ENCODE assay signal across 8 cellular contexts in genomic region chr14:103334644-103335603, GRCh38. TPM values are rescaled to one million over a fixed set of nuclear protein-coding genes. Genes with fewer than 3 reads are reported as not detected.
DNase-seq lines count a peak whose midpoint lies in the region; ATAC-seq and TF ChIP-seq lines count a peak whose summit lies in the region.

No MANE protein-coding gene starts in this region.

- H3K4me1 ChIP-seq in SJSA1 (replicated peaks), result peaks cover 13% of the 10 kb centered on the region

- peak overlapping the region; percentile 77 for H3K4me3 ChIP-seq in AG09309 (ENCODE audit: control insufficient read depth, low read depth, low read length)
- peak overlapping the region; percentile 95 for H3K4me3 ChIP-seq in SJSA1

- H3K9me3 ChIP-seq in SJSA1 (replicated peaks), result no peaks in the 10 kb centered on the region

- no peak for TF ChIP-seq CTCF in AG09309 (IDR thresholded peaks at IDR 0.05; ENCODE audit: control insufficient read depth, insufficient read depth, low read depth, low read length, missing control alignments)
- no peak for TF ChIP-seq CTCF in omental fat pad (IDR thresholded peaks at IDR 0.05)

- no peaks in the 10 kb centered on the region for H3K9me3 Mint-ChIP-seq in activated naive CD4-positive, alpha-beta T cell treated with anti-CD3 and anti-CD28 coated beads, Interleukin-2, amount 50 U/mL, for 24 hours

- H3K27ac ChIP-seq in SJSA1 (peak overlapping the region; percentile 95), substantia nigra (ENCODE audit: low read depth, low read length, poor library complexity, severe bottlenecking) (peak overlapping the region; percentile 100)

- no peaks in the 10 kb centered on the region for H3K27me3 Mint-ChIP-seq in activated naive CD4-positive, alpha-beta T cell treated with anti-CD3 and anti-CD28 coated beads, Interleukin-2, amount 50 U/mL, for 24 hours

- no peaks in the 10 kb centered on the region for H3K27me3 ChIP-seq in SJSA1 (replicated peaks)

- H3K4me1 Mint-ChIP-seq in activated naive CD4-positive, alpha-beta T cell treated with anti-CD3 and anti-CD28 coated beads, Interleukin-2, amount 50 U/mL, for 24 hours, result peaks cover 60% of the 10 kb centered on the region

- ATAC-seq in GM19035 (IDR thresholded peaks at IDR 0.05; ENCODE audit: unreplicated experiment) (peak; percentile 31), HG03354 (IDR thresholded peaks at IDR 0.05; ENCODE audit: poor library complexity, severe bottlenecking, unreplicated experiment) (peak; percentile 27), omental fat pad (ENCODE audit: low FRiP score) (peak; percentile 65)

- peak overlapping the region; percentile 91 for H3K4me3 Mint-ChIP-seq in activated naive CD4-positive, alpha-beta T cell treated with anti-CD3 and anti-CD28 coated beads, Interleukin-2, amount 50 U/mL, for 24 hours

- H3K36me3 Mint-ChIP-seq in activated naive CD4-positive, alpha-beta T cell treated with anti-CD3 and anti-CD28 coated beads, Interleukin-2, amount 50 U/mL, for 24 hours, result peaks cover 28% of the 10 kb centered on the region

- peak overlapping the region; percentile 91 for H3K27ac Mint-ChIP-seq in activated naive CD4-positive, alpha-beta T cell treated with anti-CD3 and anti-CD28 coated beads, Interleukin-2, amount 50 U/mL, for 24 hours

- DNase-seq in AG09309 (ENCODE audit: low read depth) (no peak), SJSA1 (ENCODE audit: low read depth in 1 of 2, low spot score in 2 of 2) (peak; percentile 49 to 74), glomerular visceral epithelial cell (ENCODE audit: extremely low spot score) (peak; percentile 75), omental fat pad (ENCODE audit: low spot score) (peak; percentile 62), substantia nigra (lab: John Stamatoyannopoulos, UW) (peak in 39 of 49 donors; percentile 14 to 87 (median 62))

- H3K36me3 ChIP-seq in SJSA1, result peaks cover 62% of the 10 kb centered on the region

RNA-seq across cellular contexts. Expression of gene EIF5, which starts 0.9 kb away (rescaled TPM):
- total RNA-seq in SJSA1 (2014; rRNA removed; shearing (Covaris generic)), result 127 and 177 TPM in 2 replicates
- 100 to 1,000 TPM; 157 to 399 (median 292) TPM for total RNA-seq in omental fat pad

RNA-seq across cellular contexts. Expression of gene MARK3, which starts 50.3 kb away (rescaled TPM):
- 32.3 and 53.2 TPM in 2 replicates for total RNA-seq in SJSA1 (2014; rRNA removed; shearing (Covaris generic))
- 100 to 1,000 TPM in 3 of 4 donors, 10 to 100 TPM in 1; 78.8 to 133 (median 121) TPM for total RNA-seq in omental fat pad
